In genomic region chr5:55852503-55852902, GRCh38 we compare ENCODE assay signal across 32 cellular contexts. TPM values are rescaled to one million over a fixed set of nuclear protein-coding genes. Genes with fewer than 3 reads are reported as not detected.
A peak's percentile ranks its signal among the peaks of the same experiment; 100 is the strongest.
DNase-seq lines count a peak whose midpoint lies in the region; ATAC-seq, FAIRE-seq and TF ChIP-seq lines count a peak whose summit lies in the region.
"Had no signal": no experiment of that assay in that cellular context is flagged by ENCODE, and none has a peak within 500 bp of the region (broad histone marks: within the 10 kb centered on the region; RNA-seq: fewer than 3 reads in every experiment).

No MANE protein-coding gene starts in this region.

- H3K4me1 Mint-ChIP-seq in CD14-positive monocyte (peaks cover 62% of the 10 kb centered on the region), T-cell (peaks cover 24 to 26% (median 24%) of the 10 kb centered on the region in 3 donors)
- H3K4me1 Mint-ChIP-seq: endodermal cell, naive B cell had no signal

- no peak overlapping the region for H2AFZ ChIP-seq in keratinocyte (ENCODE audit: control insufficient read depth, low read length)

- H3K36me3 ChIP-seq in keratinocyte (ENCODE audit: control insufficient read depth in 2 of 2, extremely low read depth in 1 of 2, insufficient read depth in 2 of 2, low read length in 2 of 2): no peaks in the 10 kb centered on the region
- H3K36me3 ChIP-seq: cardiac muscle cell, prostate gland, sigmoid colon, thyroid gland had no signal

- H3K27me3 Mint-ChIP-seq in CD14-positive monocyte (ENCODE audit: low read depth in 3 of 3) (peaks cover 1 to 3% (median 2%) of the 10 kb centered on the region in 3 donors), T-cell (peaks cover 6 to 7% of the 10 kb centered on the region in 2 donors)
- H3K27me3 Mint-ChIP-seq: dendritic cell treated with granulocyte-macrophage colony-stimulating factor and Interleukin-4, amounts not matched to agents 40 ng/mL and 50 ng/mL, for 4 days had no signal

- CTCF ChIA-PET in T-cell (lab: Charles Lee): no interaction called here

- peaks cover 0 to 1% (median 0%) of the 10 kb centered on the region in 7 donors for H3K9me3 Mint-ChIP-seq in CD14-positive monocyte
- no peaks in the 10 kb centered on the region for H3K9me3 Mint-ChIP-seq in T-cell
- H3K9me3 Mint-ChIP-seq: activated CD8-positive, alpha-beta T cell treated with anti-CD3 and anti-CD28 coated beads for 36 hours; dendritic cell treated with granulocyte-macrophage colony-stimulating factor and Interleukin-4, amounts not matched to agents 40 ng/mL and 50 ng/mL, for 4 days; endodermal cell; mesothelial cell of epicardium had no signal

- no peak for ATAC-seq in T-cell (replicated peaks in 1 of 4)
- ATAC-seq: activated CD8-positive, alpha-beta T cell treated with anti-CD3 and anti-CD28 coated beads for 36 hours; GM12878; HepG2; left ventricle myocardium superior; stimulated activated naive CD8-positive, alpha-beta T cell treated with anti-CD3 and anti-CD28 coated beads, Interleukin-15, amount 100 ng/mL, for 72 hours had no signal

- no peaks in the 10 kb centered on the region for H4K20me1 ChIP-seq in keratinocyte (ENCODE audit: control insufficient read depth, extremely low read depth, insufficient read depth, low read length)

- H3K9me1 ChIP-seq in keratinocyte (ENCODE audit: control insufficient read depth, extremely low read depth, insufficient read depth, low read length): no peaks in the 10 kb centered on the region

- H3K4me1 ChIP-seq in keratinocyte (ENCODE audit: control insufficient read depth, extremely low read depth, insufficient read depth, low read length): peaks cover 33% of the 10 kb centered on the region
- H3K4me1 ChIP-seq: prostate gland, sigmoid colon, thyroid gland had no signal

- no peak overlapping the region for H3K9ac ChIP-seq in keratinocyte (ENCODE audit: control insufficient read depth, extremely low read depth, insufficient read depth, low read length)

- FAIRE-seq in keratinocyte (lab: Jason Lieb, UNC): no peak
- FAIRE-seq: D721Med, GM12878, HepG2 had no signal

- H3K27ac ChIP-seq in keratinocyte (ENCODE audit: control insufficient read depth, insufficient read depth, low read length): peak overlapping the region; percentile 73
- H3K27ac ChIP-seq: cardiac muscle cell, prostate gland, sigmoid colon, SK-N-MC, thyroid gland had no signal

- dilution Hi-C loops in keratinocyte (cut with MboI; ENCODE audit: extremely low pct_ligation_motif_present, low sequenced_read_pairs): no loop called here

- no peaks in the 10 kb centered on the region for H3K9me3 ChIP-seq in keratinocyte (ENCODE audit: control insufficient read depth, low read depth, low read length)
- H3K9me3 ChIP-seq: prostate gland, sigmoid colon, thyroid gland had no signal

- intact Hi-C loops in CD14-positive monocyte (cut with micrococcal nuclease): no loop called here

- DNase-seq in CD14-positive monocyte (ENCODE audit: low spot score): no peak
- DNase-seq in M059J (ENCODE audit: low read depth): peak; percentile 6
- peak; percentile 89 for DNase-seq in SIG-M5 treated with dmso at 0.1 percent for 504 hours (lab: John Stamatoyannopoulos, UW; ENCODE audit: unreplicated experiment)
- DNase-seq in keratinocyte (ENCODE audit: low read depth, low spot score): no peak
- DNase-seq in stimulated activated CD4-positive, alpha-beta T cell treated with anti-CD3 and anti-CD28 coated beads, Interleukin-12 subunit alpha, Interleukin-12 subunit beta, amount 100 ng/mL, for 4 hours: no peak
- no peak for DNase-seq in T-cell
- DNase-seq in NK-92 treated with Interleukin-12 subunit alpha and Interleukin-12 subunit beta, amount 100 ng/mL, for 24 hours (lab: John Stamatoyannopoulos, UW): no peak
- DNase-seq: activated CD8-positive, alpha-beta T cell treated with anti-CD3 and anti-CD28 coated beads for 36 hours; aorta; endodermal cell; islet precursor cell; Kasumi-1; left ventricle myocardium superior; naive B cell; NCI-H1105; NCI-H187 treated with DMSO at 0.1 percent for 48 hours; NCI-H524 treated with DMSO at 0.1 percent for 48 hours; nucleus accumbens; RPMI8226; sigmoid colon; stimulated activated naive CD8-positive, alpha-beta T cell treated with anti-CD3 and anti-CD28 coated beads, Interleukin-15, amount 100 ng/mL, for 72 hours; T-helper 2 cell; thyroid gland had no signal

- TF ChIP-seq CTCF in CD14-positive monocyte (IDR thresholded peaks at IDR 0.05): no peak
- TF ChIP-seq CTCF in keratinocyte (optimal IDR thresholded peaks at IDR 0.05 in 1 of 3, IDR thresholded peaks at IDR 0.05 in 1 of 3, conservative IDR thresholded peaks at IDR 0.05 in 1 of 3; ENCODE audit: extremely low read depth in 1 of 3, insufficient read depth in 2 of 3, low read length in 3 of 3): no peak

- POLR2A ChIA-PET in T-cell (lab: Charles Lee): no interaction called here

- no peaks in the 10 kb centered on the region for H3K27me3 ChIP-seq in keratinocyte (ENCODE audit: control insufficient read depth, extremely low read depth, insufficient read depth, low read length)
- H3K27me3 ChIP-seq: cardiac muscle cell, sigmoid colon, thyroid gland had no signal

- peak overlapping the region in 1 of 2 donors; percentile 68 for H3K4me3 Mint-ChIP-seq in CD14-positive monocyte
- H3K4me3 Mint-ChIP-seq in T-cell: no peak overlapping the region
- H3K4me3 Mint-ChIP-seq: activated CD8-positive, alpha-beta T cell treated with anti-CD3 and anti-CD28 coated beads for 36 hours; activated naive CD8-positive, alpha-beta T cell; dendritic cell treated with granulocyte-macrophage colony-stimulating factor and Interleukin-4, amounts not matched to agents 40 ng/mL and 50 ng/mL, for 4 days; endodermal cell; mesothelial cell of epicardium; naive B cell had no signal

- peak overlapping the region; percentile 75 for H3K4me2 ChIP-seq in keratinocyte (ENCODE audit: control insufficient read depth, extremely low read depth, insufficient read depth, low read depth, low read length)

- H3K27ac Mint-ChIP-seq in CD14-positive monocyte (peak overlapping the region; percentile 85 to 93 (median 91)), T-cell (no peak overlapping the region)
- H3K27ac Mint-ChIP-seq: activated CD8-positive, alpha-beta T cell treated with anti-CD3 and anti-CD28 coated beads for 36 hours; activated naive CD8-positive, alpha-beta T cell; dendritic cell treated with granulocyte-macrophage colony-stimulating factor and Interleukin-4, amounts not matched to agents 40 ng/mL and 50 ng/mL, for 4 days; endodermal cell; mesothelial cell of epicardium; stimulated activated naive CD8-positive, alpha-beta T cell treated with anti-CD3 and anti-CD28 coated beads, Interleukin-15, amount 100 ng/mL, for 72 hours had no signal

- no peaks in the 10 kb centered on the region for H3K79me2 ChIP-seq in keratinocyte (ENCODE audit: control insufficient read depth, insufficient read depth, low read length)

- H3K36me3 Mint-ChIP-seq in CD14-positive monocyte: no peaks in the 10 kb centered on the region
- H3K36me3 Mint-ChIP-seq in T-cell: no peaks in the 10 kb centered on the region
- H3K36me3 Mint-ChIP-seq: activated naive CD8-positive, alpha-beta T cell; mesothelial cell of epicardium; naive B cell had no signal

- H3K4me3 ChIP-seq in keratinocyte (ENCODE audit: control insufficient read depth in 2 of 3, extremely low read depth in 1 of 3, insufficient read depth in 2 of 3, low read depth in 1 of 3, low read length in 3 of 3): no peak overlapping the region
- H3K4me3 ChIP-seq: cardiac muscle cell, GM12878, prostate gland, sigmoid colon, SK-N-MC, thyroid gland had no signal

RNA-seq across cellular contexts. Expression of gene IL31RA, which starts 1.3 kb away (rescaled TPM):
- 1 to 10 TPM in 1 of 2 donors, under 1 TPM in 1; 0.52 to 1.3 TPM for polyA plus RNA-seq in CD14-positive monocyte
- 0.10 and 0.27 TPM in 2 replicates for total RNA-seq in M059J (2014; rRNA removed; shearing (Covaris generic))
- 4.6 to 6.7 TPM (median 6.0 TPM) in 3 replicates for polyA plus RNA-seq in keratinocyte
- polyA plus RNA-seq in keratinocyte (2011; ENCODE audit: low read depth): 0.35 TPM
- 2.6 and 3.3 TPM in 2 replicates for polyA plus RNA-seq in keratinocyte (2011; cell fraction: cytosol; rRNA removed)
- polyA plus RNA-seq in keratinocyte (2011; cell fraction: nucleus; rRNA removed): 7.1 and 8.0 TPM in 2 replicates
- polyA plus RNA-seq in keratinocyte (2012; ENCODE audit: low replicate concordance): 0.42 and 4.7 TPM in 2 replicates
- 3.9 to 7.0 TPM (median 5.4 TPM) in 3 replicates for polyA minus RNA-seq in keratinocyte
- 4.4 TPM for polyA minus RNA-seq in keratinocyte (2011; cell fraction: cytosol; rRNA and poly(A)+ RNA removed)
- polyA minus RNA-seq in keratinocyte (2011; cell fraction: nucleus; rRNA and poly(A)+ RNA removed): 5.0 and 12.8 TPM in 2 replicates
- not detected for total RNA-seq in T-cell
- total RNA-seq: activated CD8-positive, alpha-beta T cell treated with anti-CD3 and anti-CD28 coated beads for 36 hours; cardiac muscle cell; endodermal cell; HepG2; left ventricle myocardium superior; mesothelial cell of epicardium; thyroid gland had no signal
- polyA plus RNA-seq: cardiac muscle cell, HepG2 had no signal

Comparison
In these comparisons a context has a peak if more than half of its experiments do, and no peak if none do; other contexts are left out.
1. DNase-seq: peak in M059J (single experiment) and SIG-M5 treated with dmso at 0.1 percent for 504 hours (single experiment); none in CD14-positive monocyte (single experiment), keratinocyte (single experiment), stimulated activated CD4-positive, alpha-beta T cell treated with anti-CD3 and anti-CD28 coated beads, Interleukin-12 subunit alpha, Interleukin-12 subunit beta, amount 100 ng/mL, for 4 hours (single experiment), T-cell (0 of 34) and NK-92 treated with Interleukin-12 subunit alpha and Interleukin-12 subunit beta, amount 100 ng/mL, for 24 hours (single experiment).
2. H3K27ac Mint-ChIP-seq: peak in CD14-positive monocyte (7 of 7); none in T-cell (0 of 2).